Comparison of ENCODE assay signal across 10 cellular contexts in the genomic region with DNA sequence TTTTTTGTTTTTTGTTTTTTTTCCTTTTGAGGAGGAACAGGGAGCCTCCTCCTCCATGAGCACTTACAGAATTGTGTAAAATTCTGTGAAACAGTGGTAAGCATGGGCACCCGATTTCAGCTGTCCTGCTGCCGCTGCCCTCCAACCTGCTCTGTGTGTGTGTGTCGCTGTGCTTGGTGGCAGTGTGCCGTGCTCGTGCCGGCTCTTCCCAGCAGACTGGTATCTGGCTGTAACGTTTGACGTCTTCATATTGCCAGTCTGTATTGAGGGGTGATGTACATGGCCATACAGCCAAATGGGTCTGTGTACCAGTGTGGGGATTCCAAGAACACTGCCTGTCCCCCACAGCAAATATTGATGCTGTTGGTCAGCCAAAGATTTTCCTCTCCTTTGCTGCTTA.
DNase-seq lines count a peak whose midpoint lies in the region; ATAC-seq and TF ChIP-seq lines count a peak whose summit lies in the region.
"Had no signal": no experiment of that assay in that cellular context is flagged by ENCODE, and none has a peak within 500 bp of the region (broad histone marks: within the 10 kb centered on the region; RNA-seq: fewer than 3 reads in every experiment).

No MANE protein-coding gene starts in this region.

- TF ChIP-seq CTCF in thoracic aorta (IDR thresholded peaks at IDR 0.05): no peak

- peaks cover 2% of the 10 kb centered on the region for H3K27me3 Mint-ChIP-seq in T-helper 2 cell treated with Interferon-gamma antibody and Interleukin-4, amounts not matched to agents 5 μg/mL and 100 μg/mL, for 36 hours (ENCODE audit: low read depth)
- peaks cover 0 to 2% (median 0%) of the 10 kb centered on the region in 3 donors for H3K27me3 Mint-ChIP-seq in immature natural killer cell (ENCODE audit: low read depth in 3 of 3)

- peak overlapping the region; percentile 72 for H3K27ac Mint-ChIP-seq in T-helper 2 cell treated with Interferon-gamma antibody and Interleukin-4, amounts not matched to agents 5 μg/mL and 100 μg/mL, for 36 hours
- peak overlapping the region in 4 of 6 donors; percentile 24 to 83 (median 66) for H3K27ac Mint-ChIP-seq in immature natural killer cell

- H3K9me3 ChIP-seq in SJSA1 (replicated peaks): no peaks in the 10 kb centered on the region
- no peaks in the 10 kb centered on the region for H3K9me3 ChIP-seq in thoracic aorta

- H3K4me1 ChIP-seq in SJSA1 (replicated peaks) (peaks cover 17% of the 10 kb centered on the region), thoracic aorta (ENCODE audit: control insufficient read depth in 1 of 2, low read depth in 2 of 2) (peaks cover 25 to 40% of the 10 kb centered on the region in 2 donors)

- H3K27ac ChIP-seq in SJSA1: peak overlapping the region; percentile 76
- peak overlapping the region; percentile 33 to 67 for H3K27ac ChIP-seq in thoracic aorta
- H3K27ac ChIP-seq: 22Rv1 had no signal

- peak overlapping the region; percentile 29 for H3K4me3 Mint-ChIP-seq in T-helper 2 cell treated with Interferon-gamma antibody and Interleukin-4, amounts not matched to agents 5 μg/mL and 100 μg/mL, for 36 hours
- no peak overlapping the region for H3K4me3 Mint-ChIP-seq in immature natural killer cell

- no peaks in the 10 kb centered on the region for H3K9me3 Mint-ChIP-seq in T-helper 2 cell treated with Interferon-gamma antibody and Interleukin-4, amounts not matched to agents 5 μg/mL and 100 μg/mL, for 36 hours
- no peaks in the 10 kb centered on the region for H3K9me3 Mint-ChIP-seq in immature natural killer cell

- peaks cover 12% of the 10 kb centered on the region for H3K36me3 ChIP-seq in SJSA1
- peaks cover 11% of the 10 kb centered on the region for H3K36me3 ChIP-seq in thoracic aorta

- no peaks in the 10 kb centered on the region for H3K27me3 ChIP-seq in SJSA1 (replicated peaks)
- no peaks in the 10 kb centered on the region for H3K27me3 ChIP-seq in thoracic aorta (replicated peaks; ENCODE audit: insufficient read depth)

- no peaks in the 10 kb centered on the region for H3K36me3 Mint-ChIP-seq in T-helper 2 cell treated with Interferon-gamma antibody and Interleukin-4, amounts not matched to agents 5 μg/mL and 100 μg/mL, for 36 hours (ENCODE audit: low read depth)
- H3K36me3 Mint-ChIP-seq in immature natural killer cell: peaks cover 0 to 6% (median 3%) of the 10 kb centered on the region in 3 donors

- no peak for DNase-seq in T-helper 2 cell treated with Interferon-gamma antibody and Interleukin-4, amounts not matched to agents 5 μg/mL and 100 μg/mL, for 36 hours (ENCODE audit: low spot score)
- DNase-seq in T-helper 2 cell (no peak), SJSA1 (ENCODE audit: low read depth in 1 of 2, low spot score in 2 of 2) (no peak), immature natural killer cell (no peak), thoracic aorta (ENCODE audit: low spot score) (no peak), GM19238 (ENCODE audit: insufficient read length, low spot score) (no peak)
- no peak for DNase-seq in central memory CD4-positive, alpha-beta T cell
- DNase-seq: T-helper 9 cell had no signal

- no peak for ATAC-seq in thoracic aorta (ENCODE audit: insufficient number of reproducible peaks, low FRiP score, low read depth)
- ATAC-seq in HG03469 (IDR thresholded peaks at IDR 0.05; ENCODE audit: unreplicated experiment): no peak

- H3K4me1 Mint-ChIP-seq in T-helper 2 cell treated with Interferon-gamma antibody and Interleukin-4, amounts not matched to agents 5 μg/mL and 100 μg/mL, for 36 hours (ENCODE audit: low read depth): peaks cover 16% of the 10 kb centered on the region
- peaks cover 13 to 17% of the 10 kb centered on the region in 2 donors for H3K4me1 Mint-ChIP-seq in immature natural killer cell

- H3K4me3 ChIP-seq in SJSA1 (no peak overlapping the region), thoracic aorta (no peak overlapping the region)
